9 cellular contexts compared by ENCODE assay signal in genomic region chr15:72229947-72230196, GRCh38. TPM values are rescaled to one million over a fixed set of nuclear protein-coding genes. Genes with fewer than 3 reads are reported as not detected.
DNase-seq lines count a peak whose midpoint lies in the region; ATAC-seq and TF ChIP-seq lines count a peak whose summit lies in the region.
"Had no signal": no experiment of that assay in that cellular context is flagged by ENCODE, and none has a peak within 500 bp of the region (broad histone marks: within the 10 kb centered on the region; RNA-seq: fewer than 3 reads in every experiment).

No MANE protein-coding gene starts in this region.

- peak overlapping the region; percentile 98 for H3K27ac Mint-ChIP-seq in dendritic cell treated with granulocyte-macrophage colony-stimulating factor and Interleukin-4, amounts not matched to agents 40 ng/mL and 50 ng/mL, for 4 days
- H3K27ac Mint-ChIP-seq in natural killer cell: peak overlapping the region; percentile 90 to 94

- no peaks in the 10 kb centered on the region for H3K9me3 Mint-ChIP-seq in dendritic cell treated with granulocyte-macrophage colony-stimulating factor and Interleukin-4, amounts not matched to agents 40 ng/mL and 50 ng/mL, for 4 days
- H3K9me3 Mint-ChIP-seq in natural killer cell: no peaks in the 10 kb centered on the region

- peaks cover 62% of the 10 kb centered on the region for H3K36me3 Mint-ChIP-seq in dendritic cell treated with granulocyte-macrophage colony-stimulating factor and Interleukin-4, amounts not matched to agents 40 ng/mL and 50 ng/mL, for 4 days (ENCODE audit: low read depth)
- H3K36me3 Mint-ChIP-seq in natural killer cell: no peaks in the 10 kb centered on the region

- DNase-seq in AG09309 (ENCODE audit: low read depth) (no peak), LoVo (ENCODE audit: low spot score) (peak; percentile 11), natural killer cell (peak; percentile 44), 8988T (no peak), NCI-H1694 (lab: John Stamatoyannopoulos, UW) (no peak)

- H3K4me3 Mint-ChIP-seq in dendritic cell treated with granulocyte-macrophage colony-stimulating factor and Interleukin-4, amounts not matched to agents 40 ng/mL and 50 ng/mL, for 4 days: peak overlapping the region; percentile 93
- peak overlapping the region; percentile 98 for H3K4me3 Mint-ChIP-seq in natural killer cell

- TF ChIP-seq CTCF in AG09309 (IDR thresholded peaks at IDR 0.05; ENCODE audit: control insufficient read depth, insufficient read depth, low read depth, low read length, missing control alignments) (no peak), natural killer cell (IDR thresholded peaks at IDR 0.05) (no peak)

- no peaks in the 10 kb centered on the region for H3K27me3 Mint-ChIP-seq in dendritic cell treated with granulocyte-macrophage colony-stimulating factor and Interleukin-4, amounts not matched to agents 40 ng/mL and 50 ng/mL, for 4 days
- no peaks in the 10 kb centered on the region for H3K27me3 Mint-ChIP-seq in natural killer cell (ENCODE audit: low read depth in 2 of 2)

- peaks cover 69% of the 10 kb centered on the region for H3K4me1 Mint-ChIP-seq in dendritic cell treated with granulocyte-macrophage colony-stimulating factor and Interleukin-4, amounts not matched to agents 40 ng/mL and 50 ng/mL, for 4 days (ENCODE audit: low read depth)
- H3K4me1 Mint-ChIP-seq in natural killer cell: peaks cover 39 to 59% of the 10 kb centered on the region in 2 donors

- intact Hi-C loops in dendritic cell treated with granulocyte-macrophage colony-stimulating factor and Interleukin-4, amounts not matched to agents 40 ng/mL and 50 ng/mL, for 4 days (cut with micrococcal nuclease): loop anchor here (1.0 to 10.0 kb wide), 4 partner anchors 33 to 245 kb away; partner anchors contain the start of genes ARIH1, GRAMD2A, HEXA and PARP6
- intact Hi-C loops in natural killer cell (cut with micrococcal nuclease): loop anchor here (2.0 to 10.0 kb wide), 5 partner anchors 43 to 555 kb away; partner anchors contain the start of genes ADPGK, ARIH1, BBS4 and HEXA

- peak overlapping the region; percentile 97 for H3K4me3 ChIP-seq in AG09309 (ENCODE audit: control insufficient read depth, low read depth, low read length)

- ATAC-seq in natural killer cell (peak in 1 of 3 donors; percentile 0), HG03520 (IDR thresholded peaks at IDR 0.05; ENCODE audit: unreplicated experiment) (no peak), HG03159 (IDR thresholded peaks at IDR 0.05; ENCODE audit: unreplicated experiment) (no peak)

RNA-seq across cellular contexts. Expression of gene PKM, which starts 1.1 kb away (rescaled TPM):
- 100 to 1,000 TPM; 121 to 180 (median 155) TPM for total RNA-seq in natural killer cell

RNA-seq across cellular contexts. Expression of gene GRAMD2A, which starts 32.3 kb away (rescaled TPM):
- total RNA-seq in natural killer cell: not detected
- total RNA-seq: T-helper 2 cell treated with Interferon-gamma antibody and Interleukin-4, amounts not matched to agents 100 ng/mL and 5 ng/mL, for 36 hours had no signal

RNA-seq across cellular contexts. Expression of gene PARP6, which starts 42.5 kb away (rescaled TPM):
- total RNA-seq in natural killer cell: 100 to 1,000 TPM; 132 to 135 (median 132) TPM

Comparison
In these comparisons a context has a peak if more than half of its experiments do, and no peak if none do; other contexts are left out.
1. DNase-seq: peak in LoVo (single experiment) and natural killer cell (single experiment); none in AG09309 (single experiment), 8988T (single experiment) and NCI-H1694 (single experiment).